29 cellular contexts compared by ENCODE assay signal in the genomic region with DNA sequence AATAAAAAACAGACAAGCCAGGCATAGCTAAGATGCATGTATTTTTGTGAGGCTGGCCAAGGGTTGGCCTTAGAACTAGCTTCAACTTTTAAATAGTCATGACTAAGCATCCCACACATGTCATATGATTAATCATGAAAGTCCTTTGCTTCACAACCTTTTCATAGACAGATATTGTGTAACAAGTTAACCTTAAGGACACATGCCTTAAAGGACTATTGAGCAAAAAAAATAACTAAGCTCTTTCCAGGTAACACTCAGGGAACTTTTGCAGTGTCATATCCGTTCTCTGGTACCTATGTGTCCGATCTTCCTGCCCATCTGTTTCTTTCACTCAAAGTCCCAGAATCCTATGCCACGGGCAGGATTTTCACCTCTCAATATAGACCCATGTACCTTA.
A peak's percentile ranks its signal among the peaks of the same experiment; 100 is the strongest.
DNase-seq lines count a peak whose midpoint lies in the region; ATAC-seq and TF ChIP-seq lines count a peak whose summit lies in the region.
"Had no signal": no experiment of that assay in that cellular context is flagged by ENCODE, and none has a peak within 500 bp of the region (broad histone marks: within the 10 kb centered on the region; RNA-seq: fewer than 3 reads in every experiment).

No MANE protein-coding gene starts in this region.

- TF ChIP-seq POLR2A in breast epithelium (IDR thresholded peaks at IDR 0.05): no peak

- POLR2A ChIA-PET in MCF 10A (lab: Yijun Ruan, JAX): interaction anchor here (0.8 kb wide), 2 partner anchors 85 to 167 kb away, joined by 3 to 5 read pairs; no protein-coding TSS in a partner anchor

- peaks cover 33% of the 10 kb centered on the region for H3K27me3 Mint-ChIP-seq in MCF 10A (ENCODE audit: insufficient read depth, unreplicated experiment)

- H3K27ac ChIP-seq in breast epithelium (no peak overlapping the region), hepatocyte (no peak overlapping the region)
- H3K27ac ChIP-seq: esophagus squamous epithelium, heart right ventricle, pancreas, PC-9, SJCRH30 had no signal

- WGBS in hepatocyte (ENCODE audit: low lambda C conversion rate, missing lambda C conversion rate): 91% methylated on average over 3 of the region's 3 CpGs

- no peak overlapping the region for H2AFZ ChIP-seq in hepatocyte
- H2AFZ ChIP-seq: PC-9 had no signal

- no peaks in the 10 kb centered on the region for H3K79me2 ChIP-seq in hepatocyte

- H3K4me2 ChIP-seq in hepatocyte: no peak overlapping the region
- H3K4me2 ChIP-seq: PC-9 had no signal

- no peak overlapping the region for H3K4me3 Mint-ChIP-seq in MCF 10A (ENCODE audit: unreplicated experiment)
- H3K4me3 Mint-ChIP-seq: activated CD4-positive, alpha-beta T cell treated with anti-CD3 and anti-CD28 coated beads for 36 hours; naive thymus-derived CD8-positive, alpha-beta T cell had no signal

- H3K4me3 ChIP-seq in breast epithelium: no peak overlapping the region
- no peak overlapping the region for H3K4me3 ChIP-seq in fibroblast of pulmonary artery (replicated peaks; ENCODE audit: low read depth, low read length)
- H3K4me3 ChIP-seq in hepatocyte: no peak overlapping the region
- H3K4me3 ChIP-seq: esophagus squamous epithelium, HAP-1, heart right ventricle, MG63, pancreas, PC-9, SJCRH30 had no signal

- H3K36me3 ChIP-seq in breast epithelium: no peaks in the 10 kb centered on the region
- H3K36me3 ChIP-seq in hepatocyte (replicated peaks; ENCODE audit: insufficient read depth, low read depth): no peaks in the 10 kb centered on the region
- H3K36me3 ChIP-seq: esophagus squamous epithelium, HAP-1, heart right ventricle, MG63, pancreas, SJCRH30 had no signal

- H3K4me1 Mint-ChIP-seq in MCF 10A (ENCODE audit: insufficient read depth, unreplicated experiment): peaks cover 12% of the 10 kb centered on the region
- H3K4me1 Mint-ChIP-seq: activated CD4-positive, alpha-beta T cell treated with anti-CD3 and anti-CD28 coated beads for 36 hours; naive thymus-derived CD8-positive, alpha-beta T cell had no signal

- no peaks in the 10 kb centered on the region for H3K9me2 ChIP-seq in hepatocyte (replicated peaks; ENCODE audit: insufficient read depth)

- no peaks in the 10 kb centered on the region for H3K4me1 ChIP-seq in breast epithelium
- H3K4me1 ChIP-seq in hepatocyte (ENCODE audit: insufficient read depth): no peaks in the 10 kb centered on the region
- H3K4me1 ChIP-seq: Caco-2, esophagus squamous epithelium, heart right ventricle had no signal

- no peak for ATAC-seq in GM21528 (IDR thresholded peaks at IDR 0.05; ENCODE audit: low FRiP score, unreplicated experiment)
- ATAC-seq: activated CD4-positive, alpha-beta T cell treated with anti-CD3 and anti-CD28 coated beads for 36 hours; heart right ventricle; naive thymus-derived CD8-positive, alpha-beta T cell; pancreas; sciatic nerve had no signal

- TF ChIP-seq CTCF in MCF 10A (IDR thresholded peaks at IDR 0.05; ENCODE audit: unreplicated experiment) (no peak), breast epithelium (IDR thresholded peaks at IDR 0.05) (no peak), fibroblast of pulmonary artery (IDR thresholded peaks at IDR 0.05; ENCODE audit: low read length, missing control alignments) (no peak), hepatocyte (IDR thresholded peaks at IDR 0.05; ENCODE audit: poor library complexity) (no peak)

- H3K27me3 ChIP-seq in breast epithelium (no peaks in the 10 kb centered on the region), hepatocyte (no peaks in the 10 kb centered on the region)
- H3K27me3 ChIP-seq: esophagus squamous epithelium, MG63, pancreas, SJCRH30 had no signal

- no TSS peak for BruUV-seq in MCF 10A (replicated peaks; lab: Mats Ljungman, UMichigan)

- CTCF ChIA-PET in MCF 10A (lab: Yijun Ruan, JAX): interaction anchor here (0.5 to 0.6 kb wide), 3 partner anchors 42 to 369 kb away, joined by 3 to 5 read pairs (median 4); no protein-coding TSS in a partner anchor

- intact Hi-C loops in MCF 10A (cut with micrococcal nuclease) (no loop called here), breast epithelium (cut with DNase I; ENCODE audit: low total_unique reads) (no loop called here)

- H4K20me1 ChIP-seq in hepatocyte (ENCODE audit: insufficient read depth, poor library complexity, severe bottlenecking): no peaks in the 10 kb centered on the region

- no peaks in the 10 kb centered on the region for H3K9me3 Mint-ChIP-seq in MCF 10A (ENCODE audit: unreplicated experiment)

- no peaks in the 10 kb centered on the region for H3K9me3 ChIP-seq in breast epithelium
- H3K9me3 ChIP-seq in hepatocyte (ENCODE audit: low read depth): no peaks in the 10 kb centered on the region
- H3K9me3 ChIP-seq: Caco-2, esophagus squamous epithelium, HAP-1, heart right ventricle, MG63, pancreas, SJCRH30 had no signal

- H3K36me3 Mint-ChIP-seq in MCF 10A (ENCODE audit: insufficient read depth, unreplicated experiment): no peaks in the 10 kb centered on the region
- H3K36me3 Mint-ChIP-seq: naive thymus-derived CD8-positive, alpha-beta T cell had no signal

- peak; percentile 75 for DNase-seq in MCF 10A (ENCODE audit: unreplicated experiment)
- no peak for DNase-seq in breast epithelium (ENCODE audit: low spot score in 2 of 2)
- DNase-seq in amniotic epithelial cell (ENCODE audit: low read depth): peak; percentile 4
- peak; percentile 2 for DNase-seq in fibroblast of pulmonary artery (ENCODE audit: low read depth)
- peak; percentile 0 for DNase-seq in stromal cell of bone marrow (ENCODE audit: low read depth)
- DNase-seq in hepatocyte (ENCODE audit: low spot score): no peak
- DNase-seq in NCI-H2107 (lab: John Stamatoyannopoulos, UW): no peak
- DNase-seq: activated CD4-positive, alpha-beta T cell treated with anti-CD3 and anti-CD28 coated beads for 36 hours; activated CD8-positive, alpha-beta memory T cell treated with anti-CD3 and anti-CD28 coated beads for 24 hours; activated naive CD4-positive, alpha-beta T cell treated with Interleukin-2 at 50 U/mL for 16 hours; activated T-cell treated with anti-CD3 and anti-CD28 coated beads, Interleukin-2, amount 50 U/mL, for 48 hours; amygdala; Caco-2; caudate nucleus; esophagus squamous epithelium; heart right ventricle; MG63; naive thymus-derived CD8-positive, alpha-beta T cell; NCI-H1436 treated with DMSO at 0.1 percent for 48 hours; NCI-H2171; NCI-H526 treated with DMSO at 0.1 percent for 48 hours; pancreas; PC-9; SJCRH30; substantia nigra; T-helper 1 cell had no signal

- peak overlapping the region; percentile 67 for H3K27ac Mint-ChIP-seq in MCF 10A (ENCODE audit: low read depth, unreplicated experiment)
- H3K27ac Mint-ChIP-seq: activated CD4-positive, alpha-beta T cell treated with anti-CD3 and anti-CD28 coated beads for 36 hours; naive thymus-derived CD8-positive, alpha-beta T cell had no signal

Comparison
In these comparisons a context has a peak if more than half of its experiments do, and no peak if none do; other contexts are left out.
1. DNase-seq: peak in MCF 10A (single experiment), amniotic epithelial cell (single experiment), fibroblast of pulmonary artery (single experiment) and stromal cell of bone marrow (single experiment); none in breast epithelium (0 of 2), hepatocyte (single experiment) and NCI-H2107 (single experiment).